ENCODE assay signal across 18 cellular contexts in genomic region chrX:15366507-15367352, GRCh38. TPM values are rescaled to one million over a fixed set of nuclear protein-coding genes. Genes with fewer than 3 reads are reported as not detected.
DNase-seq lines count a peak whose midpoint lies in the region; ATAC-seq and TF ChIP-seq lines count a peak whose summit lies in the region.
"Had no signal": no experiment of that assay in that cellular context is flagged by ENCODE, and none has a peak within 500 bp of the region (broad histone marks: within the 10 kb centered on the region; RNA-seq: fewer than 3 reads in every experiment).

No MANE protein-coding gene starts in this region.

- H4K20me1 ChIP-seq in hepatocyte (ENCODE audit: insufficient read depth, poor library complexity, severe bottlenecking): no peaks in the 10 kb centered on the region

- H3K9me3 Mint-ChIP-seq in naive thymus-derived CD4-positive, alpha-beta T cell: no peaks in the 10 kb centered on the region
- H3K9me3 Mint-ChIP-seq: CD4-positive, alpha-beta memory T cell; T-cell had no signal

- H3K4me1 Mint-ChIP-seq in naive thymus-derived CD4-positive, alpha-beta T cell: peaks cover 0 to 4% (median 0%) of the 10 kb centered on the region in 7 donors
- H3K4me1 Mint-ChIP-seq: CD4-positive, alpha-beta memory T cell; T-cell had no signal

- H3K4me2 ChIP-seq in hepatocyte: no peak overlapping the region

- H3K36me3 Mint-ChIP-seq in naive thymus-derived CD4-positive, alpha-beta T cell: no peaks in the 10 kb centered on the region
- H3K36me3 Mint-ChIP-seq: CD4-positive, alpha-beta memory T cell; T-cell had no signal

- intact Hi-C loops in naive thymus-derived CD4-positive, alpha-beta T cell (cut with micrococcal nuclease): no loop called here

- TF ChIP-seq CTCF in HL-60 (IDR thresholded peaks at IDR 0.05; ENCODE audit: insufficient read depth, low read length) (no peak), hepatocyte (IDR thresholded peaks at IDR 0.05; ENCODE audit: poor library complexity) (no peak)

- no peak overlapping the region; the same call in 1 of the 2 replicates for H3K27ac ChIP-seq in HL-60 (replicated peaks)
- no peak overlapping the region for H3K27ac ChIP-seq in naive thymus-derived CD4-positive, alpha-beta T cell (ENCODE audit: low read depth, low read length)
- H3K27ac ChIP-seq in hepatocyte: no peak overlapping the region

- H3K27me3 ChIP-seq in HL-60 (ENCODE audit: insufficient read depth, poor library complexity, severe bottlenecking): no peaks in the 10 kb centered on the region
- H3K27me3 ChIP-seq in naive thymus-derived CD4-positive, alpha-beta T cell (ENCODE audit: control insufficient read depth in 2 of 2, insufficient read depth in 2 of 2, low read length in 2 of 2): no peaks in the 10 kb centered on the region
- peaks cover 4% of the 10 kb centered on the region for H3K27me3 ChIP-seq in hepatocyte

- no peaks in the 10 kb centered on the region for H3K9me2 ChIP-seq in hepatocyte (replicated peaks; ENCODE audit: insufficient read depth)

- H3K4me3 Mint-ChIP-seq in naive thymus-derived CD4-positive, alpha-beta T cell: no peak overlapping the region
- H3K4me3 Mint-ChIP-seq: CD4-positive, alpha-beta memory T cell; T-cell had no signal

- H3K27ac Mint-ChIP-seq in naive thymus-derived CD4-positive, alpha-beta T cell: no peak overlapping the region
- H3K27ac Mint-ChIP-seq: CD4-positive, alpha-beta memory T cell; T-cell had no signal

- POLR2A ChIA-PET in naive thymus-derived CD4-positive, alpha-beta T cell (lab: Charles Lee): interaction anchor here (0.6 kb wide), 1 partner anchor 122 kb away, joined by 3 read pairs; no protein-coding TSS in a partner anchor

- H3K36me3 ChIP-seq in naive thymus-derived CD4-positive, alpha-beta T cell (ENCODE audit: control insufficient read depth in 2 of 3, insufficient read depth in 3 of 3, low read length in 3 of 3): no peaks in the 10 kb centered on the region
- no peaks in the 10 kb centered on the region for H3K36me3 ChIP-seq in hepatocyte (replicated peaks; ENCODE audit: insufficient read depth, low read depth)

- 73% methylated on average over 9 of the region's 9 CpGs for whole genome bisulfite sequencing in hepatocyte (ENCODE audit: low lambda C conversion rate, missing lambda C conversion rate)

- ATAC-seq in naive thymus-derived CD4-positive, alpha-beta T cell: peak; percentile 51
- ATAC-seq in HG03571 (IDR thresholded peaks at IDR 0.05; ENCODE audit: unreplicated experiment) (no peak), HG03097 (IDR thresholded peaks at IDR 0.05; ENCODE audit: low FRiP score, unreplicated experiment) (no peak)
- ATAC-seq: HepG2, T-cell had no signal

- no peaks in the 10 kb centered on the region for H3K79me2 ChIP-seq in hepatocyte

- H3K9me3 ChIP-seq in naive thymus-derived CD4-positive, alpha-beta T cell (ENCODE audit: control insufficient read depth in 2 of 3, low read length in 3 of 3): no peaks in the 10 kb centered on the region
- H3K9me3 ChIP-seq in hepatocyte (ENCODE audit: low read depth): no peaks in the 10 kb centered on the region

- CTCF ChIA-PET in naive thymus-derived CD4-positive, alpha-beta T cell (lab: Charles Lee): no interaction called here

- H3K4me3 ChIP-seq in HL-60 (replicated peaks; ENCODE audit: insufficient read depth, low read length): no peak overlapping the region
- no peak overlapping the region for H3K4me3 ChIP-seq in naive thymus-derived CD4-positive, alpha-beta T cell (ENCODE audit: low read length)
- H3K4me3 ChIP-seq in hepatocyte: no peak overlapping the region

- DNase-seq in HL-60 (ENCODE audit: low read depth in 1 of 2, low spot score in 1 of 2): peak; percentile 7 to 54
- peak; percentile 69 to 81 for DNase-seq in NOMO-1 (lab: John Stamatoyannopoulos, UW; ENCODE audit: unreplicated experiment in 2 of 2)
- peak; percentile 63 for DNase-seq in SKM-1 treated with dmso at 0.1 percent for 144 hours (lab: John Stamatoyannopoulos, UW; ENCODE audit: unreplicated experiment)
- DNase-seq in naive thymus-derived CD4-positive, alpha-beta T cell: no peak
- DNase-seq in hepatocyte (ENCODE audit: low spot score): no peak
- DNase-seq: CD4-positive, alpha-beta memory T cell; DMS79; H7; Karpas-422; NCI-H1436 treated with DMSO at 0.1 percent for 48 hours; NCI-H2081; NCI-H226; NCI-H526 treated with DMSO at 0.1 percent for 48 hours; SHP77 treated with DMSO at 0.1 percent for 48 hours; T-cell had no signal

- peaks cover 14 to 31% (median 20%) of the 10 kb centered on the region in 5 donors for H3K27me3 Mint-ChIP-seq in naive thymus-derived CD4-positive, alpha-beta T cell

- no peak overlapping the region for H2AFZ ChIP-seq in hepatocyte

- no peaks in the 10 kb centered on the region for H3K4me1 ChIP-seq in naive thymus-derived CD4-positive, alpha-beta T cell (ENCODE audit: control insufficient read depth in 2 of 2, insufficient read depth in 2 of 2, low read length in 2 of 2)
- H3K4me1 ChIP-seq in hepatocyte (ENCODE audit: insufficient read depth): peaks cover 7% of the 10 kb centered on the region

RNA-seq across cellular contexts. Expression of gene VEGFD, which starts 17.5 kb away (rescaled TPM):
- total RNA-seq in naive thymus-derived CD4-positive, alpha-beta T cell: not detected
- not detected for polyA plus RNA-seq in naive thymus-derived CD4-positive, alpha-beta T cell
- 0.76 and 0.80 TPM in 2 replicates for total RNA-seq in hepatocyte
- 0.27 and 0.39 TPM in 2 replicates for polyA plus RNA-seq in hepatocyte
- total RNA-seq: T-cell had no signal
- polyA plus RNA-seq: CD4-positive, alpha-beta memory T cell had no signal

RNA-seq across cellular contexts. Expression of gene PIGA, which starts 31.4 kb away (rescaled TPM):
- 100 to 1,000 TPM in 1 of 5 experiments, 10 to 100 TPM in 4; 23.8 to 102 (median 27.8) TPM for total RNA-seq in naive thymus-derived CD4-positive, alpha-beta T cell
- 1 to 10 TPM; 4.0 to 6.3 TPM for polyA plus RNA-seq in naive thymus-derived CD4-positive, alpha-beta T cell
- total RNA-seq in hepatocyte: 13.6 and 23.0 TPM in 2 replicates
- polyA plus RNA-seq in hepatocyte: 6.9 and 9.1 TPM in 2 replicates

RNA-seq across cellular contexts. Expression of gene ASB11, which starts 51.3 kb away (rescaled TPM):
- total RNA-seq in naive thymus-derived CD4-positive, alpha-beta T cell: not detected
- polyA plus RNA-seq in naive thymus-derived CD4-positive, alpha-beta T cell: not detected
- total RNA-seq in hepatocyte: 0.20 and 0.40 TPM in 2 replicates
- polyA plus RNA-seq in hepatocyte: not detected in 2 replicates
- total RNA-seq: CD4-positive, alpha-beta memory T cell; H7; HepG2; T-cell had no signal
- polyA plus RNA-seq: CD4-positive, alpha-beta memory T cell; HepG2 had no signal

Comparison
In these comparisons a context has a peak if more than half of its experiments do, and no peak if none do; other contexts are left out.
1. DNase-seq: peak in HL-60 (2 of 2), NOMO-1 (2 of 2) and SKM-1 treated with dmso at 0.1 percent for 144 hours (single experiment); none in naive thymus-derived CD4-positive, alpha-beta T cell (0 of 9) and hepatocyte (single experiment).